Comparison of ENCODE assay signal across 8 cellular contexts in the genomic region with DNA sequence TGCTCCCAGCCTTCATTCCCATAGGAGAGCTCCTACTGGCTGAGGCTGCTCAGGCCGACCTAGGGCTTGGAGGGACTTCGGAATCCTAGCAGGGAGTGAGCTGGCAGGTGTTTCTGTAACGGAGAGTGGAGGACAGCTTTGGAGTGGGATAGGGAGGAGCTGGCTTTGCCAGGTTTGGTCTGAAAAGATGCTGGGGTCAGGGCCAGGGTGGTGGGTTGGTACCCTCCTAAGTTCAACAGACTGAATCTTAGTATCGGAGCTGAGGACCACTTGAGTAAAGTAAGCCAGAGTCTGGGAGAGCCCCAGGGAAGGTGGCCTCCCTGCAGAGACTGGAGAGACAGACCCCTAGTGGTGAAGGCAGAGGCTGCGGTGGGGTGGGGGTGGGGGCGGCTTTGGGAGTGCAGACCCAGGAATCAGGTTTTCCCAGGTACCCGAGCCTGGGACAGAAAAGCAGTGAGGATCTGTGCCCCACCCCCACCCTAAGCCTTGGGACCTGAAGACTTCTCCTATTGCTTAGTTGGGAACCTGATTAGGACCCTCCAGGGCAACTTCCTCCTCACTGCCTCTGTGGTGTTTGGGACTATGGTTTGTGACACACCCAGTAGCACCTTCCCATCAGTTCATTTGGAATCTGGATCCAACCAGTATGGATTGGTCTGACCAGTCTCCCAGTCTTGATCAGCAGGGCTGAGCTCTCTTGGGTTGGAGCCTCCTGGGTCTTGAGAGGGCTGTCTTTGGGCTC. TPM values are rescaled to one million over a fixed set of nuclear protein-coding genes. Genes with fewer than 3 reads are reported as not detected.
A peak's percentile ranks its signal among the peaks of the same experiment; 100 is the strongest.
DNase-seq lines count a peak whose midpoint lies in the region; ATAC-seq and TF ChIP-seq lines count a peak whose summit lies in the region.

No MANE protein-coding gene starts in this region.

- peak overlapping the region in 6 of 7 donors; percentile 23 to 89 (median 77) for H3K27ac Mint-ChIP-seq in CD4-positive, alpha-beta memory T cell
- H3K27ac Mint-ChIP-seq in H9 (peak overlapping the region; percentile 39 to 91 (median 79); a peak in 3 of 7 replicates), osteocyte (ENCODE audit: unreplicated experiment) (peak overlapping the region; percentile 33)

- peak overlapping the region; percentile 50 for H3K18ac ChIP-seq in H9 (ENCODE audit: insufficient read length, low read depth, low read length)

- no peak overlapping the region for H2AFZ ChIP-seq in H9 (ENCODE audit: low read length)

- no peak overlapping the region for H3K14ac ChIP-seq in H9 (ENCODE audit: insufficient read depth, low read length)

- no peak for DNase-seq in CD4-positive, alpha-beta memory T cell
- DNase-seq in H9 (peak; percentile 65), UCSD-AML1 (lab: John Stamatoyannopoulos, UW; ENCODE audit: unreplicated experiment) (peak; percentile 60), esophagus muscularis mucosa (ENCODE audit: extremely low spot score) (no peak), osteocyte (ENCODE audit: extremely low spot score, unreplicated experiment) (no peak), NCI-H524 treated with DMSO at 0.1 percent for 48 hours (lab: John Stamatoyannopoulos, UW) (no peak)

- H3K23me2 ChIP-seq in H9 (ENCODE audit: insufficient read length, low read depth, low read length, poor library complexity, severe bottlenecking), result peaks cover 17% of the 10 kb centered on the region

- no peaks in the 10 kb centered on the region for H3K79me2 ChIP-seq in H9 (ENCODE audit: insufficient read depth, low read length)

- H2AK5ac ChIP-seq in H9 (ENCODE audit: insufficient read length, low read length), result no peak overlapping the region

- H3K23ac ChIP-seq in H9 (ENCODE audit: insufficient read length, low read depth, low read length), result no peak overlapping the region

- WGBS in H9 (ENCODE audit: extremely low coverage, insufficient read length, low lambda C conversion rate), result no CpG with 5 or more reads among the region's 7 CpGs
- 40% methylated on average over 4 of the region's 7 CpGs for WGBS in esophagus muscularis mucosa

- H3K9me3 Mint-ChIP-seq in CD4-positive, alpha-beta memory T cell, result peaks cover 0 to 1% (median 0%) of the 10 kb centered on the region in 8 donors
- H3K9me3 Mint-ChIP-seq in H9 (no peaks in the 10 kb centered on the region), osteocyte (ENCODE audit: unreplicated experiment) (no peaks in the 10 kb centered on the region)

- no peaks in the 10 kb centered on the region for H3K79me1 ChIP-seq in H9 (ENCODE audit: insufficient read depth, low read depth, low read length, poor library complexity, severe bottlenecking)

- no peak overlapping the region for H3T11ph ChIP-seq in H9 (ENCODE audit: low read length)

- H2BK120ac ChIP-seq in H9 (ENCODE audit: low read depth, low read length, poor library complexity, severe bottlenecking), result no peak overlapping the region

- H4K8ac ChIP-seq in H9 (replicated peaks; ENCODE audit: insufficient read length, low read depth, low read length), result no peak overlapping the region

- H2BK20ac ChIP-seq in H9 (ENCODE audit: low read depth, low read length, poor library complexity, severe bottlenecking), result no peak overlapping the region

- no peak overlapping the region for H2BK5ac ChIP-seq in H9 (ENCODE audit: insufficient read length, low read length)

- no peak overlapping the region for H4K91ac ChIP-seq in H9 (ENCODE audit: insufficient read length, low read depth, low read length)

- H3K56ac ChIP-seq in H9 (ENCODE audit: insufficient read length, low read depth, low read length), result no peak overlapping the region

- peak; percentile 61 for TF ChIP-seq CTCF in H9 (conservative IDR thresholded peaks at IDR 0.05)
- peak; percentile 18 to 53 (median 29) for TF ChIP-seq CTCF in esophagus muscularis mucosa (IDR thresholded peaks at IDR 0.05)
- TF ChIP-seq CTCF in osteocyte (IDR thresholded peaks at IDR 0.05), result peak; percentile 43

- no peak overlapping the region for H3K27ac ChIP-seq in CD4-positive, alpha-beta memory T cell (ENCODE audit: low read depth, low read length)
- H3K27ac ChIP-seq in H9 (ENCODE audit: insufficient read length, low read depth, low read length), result no peak overlapping the region
- H3K27ac ChIP-seq in esophagus muscularis mucosa (replicated peaks in 1 of 4), result peak overlapping the region; percentile 42 to 88 (median 57)

- H3K4me3 Mint-ChIP-seq in CD4-positive, alpha-beta memory T cell, result peak overlapping the region; percentile 78 to 92 (median 86)
- peak overlapping the region; percentile 70 to 78 for H3K4me3 Mint-ChIP-seq in H9
- peak overlapping the region; percentile 81 for H3K4me3 Mint-ChIP-seq in osteocyte (ENCODE audit: unreplicated experiment)

- H3K4me2 ChIP-seq in H9 (ENCODE audit: insufficient read depth, insufficient read length, low read length), result peak overlapping the region; percentile 63

- H3K9ac ChIP-seq in H9 (ENCODE audit: extremely low read depth, insufficient read length, low read length), result no peak overlapping the region

- H3K27me3 ChIP-seq in CD4-positive, alpha-beta memory T cell (ENCODE audit: insufficient read depth, low read length), result no peaks in the 10 kb centered on the region
- H3K27me3 ChIP-seq in H9 (ENCODE audit: insufficient read depth, low read length) (peaks cover 2% of the 10 kb centered on the region; the same call in 1 of the 2 replicates), esophagus muscularis mucosa (no peaks in the 10 kb centered on the region)

- no peaks in the 10 kb centered on the region for H3K27me3 Mint-ChIP-seq in CD4-positive, alpha-beta memory T cell
- H3K27me3 Mint-ChIP-seq in H9 (ENCODE audit: low read depth) (peaks cover 19% of the 10 kb centered on the region), osteocyte (ENCODE audit: unreplicated experiment) (no peaks in the 10 kb centered on the region)

- H3K4me1 ChIP-seq in CD4-positive, alpha-beta memory T cell (ENCODE audit: insufficient read depth, low read length), result peaks cover 58% of the 10 kb centered on the region
- H3K4me1 ChIP-seq in H9 (ENCODE audit: insufficient read depth, low read length) (peaks cover 8% of the 10 kb centered on the region; the same call in 1 of the 2 replicates), esophagus muscularis mucosa (peaks cover 35 to 58% (median 52%) of the 10 kb centered on the region in 4 donors)

- no peaks in the 10 kb centered on the region for H4K20me1 ChIP-seq in H9 (ENCODE audit: control insufficient read depth, insufficient read depth, insufficient read length)

- CTCF ChIA-PET in CD4-positive, alpha-beta memory T cell (lab: Charles Lee; ENCODE audit: partially characterized antibody), result interaction anchor here (0.6 to 8.1 kb wide), 27 partner anchors 11 to 356 kb away, joined by 3 to 87 read pairs (median 4); partner anchors contain the start of genes ANKRD39, KANSL3 and LMAN2L

- peaks cover 47 to 85% (median 65%) of the 10 kb centered on the region in 4 donors for H3K4me1 Mint-ChIP-seq in CD4-positive, alpha-beta memory T cell
- H3K4me1 Mint-ChIP-seq in H9 (peaks cover 44 to 54% of the 10 kb centered on the region in 2 experiments), osteocyte (ENCODE audit: unreplicated experiment) (peaks cover 45% of the 10 kb centered on the region)

- POLR2A ChIA-PET in CD4-positive, alpha-beta memory T cell (lab: Charles Lee; ENCODE audit: partially characterized antibody), result interaction anchor here (0.7 to 9.7 kb wide), 8 partner anchors 10 to 126 kb away, joined by 3 to 54 read pairs (median 6); partner anchors contain the start of genes ANKRD39, CNNM3 and KANSL3

- intact Hi-C loops in CD4-positive, alpha-beta memory T cell (cut with micrococcal nuclease), result loop anchor here (5.0 kb wide), 3 partner anchors 54 to 199 kb away; partner anchors contain the start of genes ANKRD39 and CNNM3
- intact Hi-C loops in esophagus muscularis mucosa (cut with DNase I), result loop anchor here (5.0 kb wide), 2 partner anchors 54 to 126 kb away; partner anchors contain the start of genes CNNM3 and KANSL3

- H4K5ac ChIP-seq in H9 (ENCODE audit: insufficient read length, low read depth, low read length), result no peak overlapping the region

- H3K4me3 ChIP-seq in CD4-positive, alpha-beta memory T cell (ENCODE audit: low read length in 2 of 2), result peak overlapping the region; percentile 32 to 39
- peak overlapping the region; percentile 72 to 74 (median 73) for H3K4me3 ChIP-seq in esophagus muscularis mucosa

- H3K4ac ChIP-seq in H9 (ENCODE audit: low read depth, low read length), result no peak overlapping the region

- ATAC-seq in GM18502 (IDR thresholded peaks at IDR 0.05; ENCODE audit: poor library complexity, unreplicated experiment), result no peak
- no peak for ATAC-seq in GM21390 (IDR thresholded peaks at IDR 0.05; ENCODE audit: unreplicated experiment)

- H3K9me3 ChIP-seq in CD4-positive, alpha-beta memory T cell (ENCODE audit: control insufficient read depth in 1 of 2, low read length in 2 of 2), result no peaks in the 10 kb centered on the region
- no peaks in the 10 kb centered on the region for H3K9me3 ChIP-seq in H9 (ENCODE audit: control insufficient read depth, low read depth, low read length)
- no peaks in the 10 kb centered on the region for H3K9me3 ChIP-seq in esophagus muscularis mucosa

- no peak for TF ChIP-seq POLR2A in esophagus muscularis mucosa (IDR thresholded peaks at IDR 0.05; ENCODE audit: low read depth)

- peaks cover 0 to 4% of the 10 kb centered on the region in 2 donors for H3K36me3 Mint-ChIP-seq in CD4-positive, alpha-beta memory T cell
- H3K36me3 Mint-ChIP-seq in H9 (ENCODE audit: insufficient read depth in 1 of 3, low read depth in 3 of 3) (peaks cover 0 to 6% (median 0%) of the 10 kb centered on the region in 3 experiments; a peak in 3 of 7 replicates), osteocyte (ENCODE audit: unreplicated experiment) (peaks cover under 1% of the 10 kb centered on the region)

- no peak overlapping the region for H2BK15ac ChIP-seq in H9 (ENCODE audit: low read depth, low read length)

- no peak overlapping the region for H2BK12ac ChIP-seq in H9 (ENCODE audit: insufficient read length, low read depth, low read length)

- no peak for TF ChIP-seq EP300 in esophagus muscularis mucosa (IDR thresholded peaks at IDR 0.05)

- H3K36me3 ChIP-seq in CD4-positive, alpha-beta memory T cell (ENCODE audit: insufficient read depth, low read length), result no peaks in the 10 kb centered on the region
- peaks cover 0 to 5% (median 0%) of the 10 kb centered on the region in 4 donors for H3K36me3 ChIP-seq in esophagus muscularis mucosa

RNA-seq across cellular contexts. Expression of gene CNNM4, which starts 3.0 kb away (rescaled TPM):
- total RNA-seq in CD4-positive, alpha-beta memory T cell, result 1 to 10 TPM; 6.7 to 7.2 TPM
- polyA plus RNA-seq in CD4-positive, alpha-beta memory T cell, result 1 to 10 TPM in 1 of 2 donors, under 1 TPM in 1; 0.94 to 5.3 TPM
- total RNA-seq in H9 (2021), result 8.5 and 8.9 TPM in 2 replicates
- 1 to 10 TPM; 3.3 to 7.5 (median 5.3) TPM for total RNA-seq in esophagus muscularis mucosa
- total RNA-seq in osteocyte, result 7.6 and 8.0 TPM in 2 replicates

RNA-seq across cellular contexts. Expression of gene LMAN2L, which starts 23.8 kb away (rescaled TPM):
- total RNA-seq in CD4-positive, alpha-beta memory T cell, result 10 to 100 TPM; 10.1 to 12.6 TPM
- polyA plus RNA-seq in CD4-positive, alpha-beta memory T cell, result 10 to 100 TPM; 21.3 to 22.4 TPM
- total RNA-seq in H9 (2021), result 17.6 and 18.8 TPM in 2 replicates
- total RNA-seq in esophagus muscularis mucosa, result 10 to 100 TPM; 13.7 to 22.1 (median 21.2) TPM
- 19.2 and 21.2 TPM in 2 replicates for total RNA-seq in osteocyte

RNA-seq across cellular contexts. Expression of gene CNNM3, which starts 52.4 kb away (rescaled TPM):
- total RNA-seq in CD4-positive, alpha-beta memory T cell, result 10 to 100 TPM; 55.1 to 57.4 TPM
- polyA plus RNA-seq in CD4-positive, alpha-beta memory T cell, result 10 to 100 TPM in 1 of 2 donors, 1 to 10 TPM in 1; 3.7 to 13.2 TPM
- total RNA-seq in H9 (2021), result 22.8 and 25.0 TPM in 2 replicates
- 10 to 100 TPM; 11.8 to 30.3 (median 22.1) TPM for total RNA-seq in esophagus muscularis mucosa
- total RNA-seq in osteocyte, result 20.9 and 22.4 TPM in 2 replicates

Comparison
In these comparisons a context has a peak if more than half of its experiments do, and no peak if none do; other contexts are left out.
1. DNase-seq: peak in H9 (single experiment) and UCSD-AML1 (single experiment); none in CD4-positive, alpha-beta memory T cell (0 of 5), esophagus muscularis mucosa (single experiment), osteocyte (single experiment) and NCI-H524 treated with DMSO at 0.1 percent for 48 hours (single experiment).
2. H3K27ac ChIP-seq: peak in esophagus muscularis mucosa (4 of 4); none in CD4-positive, alpha-beta memory T cell (single experiment) and H9 (single experiment).
3. Peak in every context shown above with its lines, with median percentiles within 50 percentile points of each other: H3K27ac Mint-ChIP-seq, H3K4me3 Mint-ChIP-seq and CTCF ChIP-seq.